Comparison of ENCODE assay signal across 3 cellular contexts in the genomic region with DNA sequence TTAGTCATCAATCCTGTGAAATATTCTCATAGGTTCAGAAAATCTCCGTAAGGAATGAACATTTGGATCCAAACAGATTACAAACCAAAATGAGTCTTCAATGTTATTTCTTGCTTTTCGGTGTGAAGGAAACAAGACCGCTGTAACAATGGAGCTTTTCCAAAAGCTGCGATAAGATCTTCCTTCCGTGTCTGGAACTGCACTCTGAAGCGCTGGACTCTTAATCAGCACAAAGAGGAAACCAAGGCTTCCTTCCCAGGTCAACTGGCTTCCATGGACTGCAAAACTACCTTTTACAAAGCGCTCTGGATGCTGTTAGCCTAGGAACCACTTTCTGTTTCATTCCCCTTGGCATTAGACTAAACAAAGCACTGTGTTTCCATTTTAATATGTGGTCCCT.
TF ChIP-seq lines count a peak whose summit lies in the region.

No MANE protein-coding gene starts in this region.

TF ChIP-seq in liver, 16 proteins besides CTCF, POLR2A, EP300 and RAD21:
- TF ChIP-seq, protein P1, sequence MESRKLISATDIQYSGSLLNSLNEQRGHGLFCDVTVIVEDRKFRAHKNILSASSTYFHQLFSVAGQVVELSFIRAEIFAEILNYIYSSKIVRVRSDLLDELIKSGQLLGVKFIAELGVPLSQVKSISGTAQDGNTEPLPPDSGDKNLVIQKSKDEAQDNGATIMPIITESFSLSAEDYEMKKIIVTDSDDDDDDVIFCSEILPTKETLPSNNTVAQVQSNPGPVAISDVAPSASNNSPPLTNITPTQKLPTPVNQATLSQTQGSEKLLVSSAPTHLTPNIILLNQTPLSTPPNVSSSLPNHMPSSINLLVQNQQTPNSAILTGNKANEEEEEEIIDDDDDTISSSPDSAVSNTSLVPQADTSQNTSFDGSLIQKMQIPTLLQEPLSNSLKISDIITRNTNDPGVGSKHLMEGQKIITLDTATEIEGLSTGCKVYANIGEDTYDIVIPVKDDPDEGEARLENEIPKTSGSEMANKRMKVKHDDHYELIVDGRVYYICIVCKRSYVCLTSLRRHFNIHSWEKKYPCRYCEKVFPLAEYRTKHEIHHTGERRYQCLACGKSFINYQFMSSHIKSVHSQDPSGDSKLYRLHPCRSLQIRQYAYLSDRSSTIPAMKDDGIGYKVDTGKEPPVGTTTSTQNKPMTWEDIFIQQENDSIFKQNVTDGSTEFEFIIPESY (IDR thresholded peaks at IDR 0.05) = no peak
- TF ChIP-seq SP1 (IDR thresholded peaks at IDR 0.05) (no peak), NR2F2 (IDR thresholded peaks at IDR 0.05) (peak; percentile 82), RXRA (IDR thresholded peaks at IDR 0.05) (no peak), TAF1 (conservative IDR thresholded peaks at IDR 0.05) (no peak), FOXA1 (IDR thresholded peaks at IDR 0.05) (no peak), FOXA2 (IDR thresholded peaks at IDR 0.05) (no peak), HNF4A (conservative IDR thresholded peaks at IDR 0.05) (no peak), EGR1 (IDR thresholded peaks at IDR 0.05; ENCODE audit: low read depth in 2 of 2) (peak in 1 of 2 donors; percentile 17)
- TF ChIP-seq, protein P2, sequence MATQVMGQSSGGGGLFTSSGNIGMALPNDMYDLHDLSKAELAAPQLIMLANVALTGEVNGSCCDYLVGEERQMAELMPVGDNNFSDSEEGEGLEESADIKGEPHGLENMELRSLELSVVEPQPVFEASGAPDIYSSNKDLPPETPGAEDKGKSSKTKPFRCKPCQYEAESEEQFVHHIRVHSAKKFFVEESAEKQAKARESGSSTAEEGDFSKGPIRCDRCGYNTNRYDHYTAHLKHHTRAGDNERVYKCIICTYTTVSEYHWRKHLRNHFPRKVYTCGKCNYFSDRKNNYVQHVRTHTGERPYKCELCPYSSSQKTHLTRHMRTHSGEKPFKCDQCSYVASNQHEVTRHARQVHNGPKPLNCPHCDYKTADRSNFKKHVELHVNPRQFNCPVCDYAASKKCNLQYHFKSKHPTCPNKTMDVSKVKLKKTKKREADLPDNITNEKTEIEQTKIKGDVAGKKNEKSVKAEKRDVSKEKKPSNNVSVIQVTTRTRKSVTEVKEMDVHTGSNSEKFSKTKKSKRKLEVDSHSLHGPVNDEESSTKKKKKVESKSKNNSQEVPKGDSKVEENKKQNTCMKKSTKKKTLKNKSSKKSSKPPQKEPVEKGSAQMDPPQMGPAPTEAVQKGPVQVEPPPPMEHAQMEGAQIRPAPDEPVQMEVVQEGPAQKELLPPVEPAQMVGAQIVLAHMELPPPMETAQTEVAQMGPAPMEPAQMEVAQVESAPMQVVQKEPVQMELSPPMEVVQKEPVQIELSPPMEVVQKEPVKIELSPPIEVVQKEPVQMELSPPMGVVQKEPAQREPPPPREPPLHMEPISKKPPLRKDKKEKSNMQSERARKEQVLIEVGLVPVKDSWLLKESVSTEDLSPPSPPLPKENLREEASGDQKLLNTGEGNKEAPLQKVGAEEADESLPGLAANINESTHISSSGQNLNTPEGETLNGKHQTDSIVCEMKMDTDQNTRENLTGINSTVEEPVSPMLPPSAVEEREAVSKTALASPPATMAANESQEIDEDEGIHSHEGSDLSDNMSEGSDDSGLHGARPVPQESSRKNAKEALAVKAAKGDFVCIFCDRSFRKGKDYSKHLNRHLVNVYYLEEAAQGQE (IDR thresholded peaks at IDR 0.05) = no peak
- TF ChIP-seq, protein P3, sequence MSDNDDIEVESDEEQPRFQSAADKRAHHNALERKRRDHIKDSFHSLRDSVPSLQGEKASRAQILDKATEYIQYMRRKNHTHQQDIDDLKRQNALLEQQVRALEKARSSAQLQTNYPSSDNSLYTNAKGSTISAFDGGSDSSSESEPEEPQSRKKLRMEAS (IDR thresholded peaks at IDR 0.05) = peak; percentile 44

TF ChIP-seq in HepG2, 621 proteins besides CTCF, POLR2A, EP300 and RAD21 (continues in another document):
- TF ChIP-seq HMG20B (CRISPR knock-in tag; conservative IDR thresholded peaks at IDR 0.05) (no peak), ZMAT3 (CRISPR knock-in tag; conservative IDR thresholded peaks at IDR 0.05) (no peak), FOXA3 (CRISPR knock-in tag; IDR thresholded peaks at IDR 0.05) (no peak), KDM4B (CRISPR knock-in tag; IDR thresholded peaks at IDR 0.05) (no peak), ZBTB3 (CRISPR knock-in tag; IDR thresholded peaks at IDR 0.05; ENCODE audit: borderline replicate concordance, low read depth) (no peak)
- TF ChIP-seq, protein P4, sequence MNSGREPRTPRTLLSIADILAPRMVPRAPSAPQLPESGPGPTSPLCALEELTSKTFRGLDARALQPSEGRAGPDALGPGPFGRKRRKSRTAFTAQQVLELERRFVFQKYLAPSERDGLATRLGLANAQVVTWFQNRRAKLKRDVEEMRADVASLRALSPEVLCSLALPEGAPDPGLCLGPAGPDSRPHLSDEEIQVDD (CRISPR knock-in tag; IDR thresholded peaks at IDR 0.05; ENCODE audit: borderline replicate concordance) = no peak
- TF ChIP-seq, protein P5, sequence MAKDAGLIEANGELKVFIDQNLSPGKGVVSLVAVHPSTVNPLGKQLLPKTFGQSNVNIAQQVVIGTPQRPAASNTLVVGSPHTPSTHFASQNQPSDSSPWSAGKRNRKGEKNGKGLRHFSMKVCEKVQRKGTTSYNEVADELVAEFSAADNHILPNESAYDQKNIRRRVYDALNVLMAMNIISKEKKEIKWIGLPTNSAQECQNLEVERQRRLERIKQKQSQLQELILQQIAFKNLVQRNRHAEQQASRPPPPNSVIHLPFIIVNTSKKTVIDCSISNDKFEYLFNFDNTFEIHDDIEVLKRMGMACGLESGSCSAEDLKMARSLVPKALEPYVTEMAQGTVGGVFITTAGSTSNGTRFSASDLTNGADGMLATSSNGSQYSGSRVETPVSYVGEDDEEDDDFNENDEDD (CRISPR knock-in tag; IDR thresholded peaks at IDR 0.05; ENCODE audit: borderline replicate concordance) = no peak
- TF ChIP-seq, protein P6, sequence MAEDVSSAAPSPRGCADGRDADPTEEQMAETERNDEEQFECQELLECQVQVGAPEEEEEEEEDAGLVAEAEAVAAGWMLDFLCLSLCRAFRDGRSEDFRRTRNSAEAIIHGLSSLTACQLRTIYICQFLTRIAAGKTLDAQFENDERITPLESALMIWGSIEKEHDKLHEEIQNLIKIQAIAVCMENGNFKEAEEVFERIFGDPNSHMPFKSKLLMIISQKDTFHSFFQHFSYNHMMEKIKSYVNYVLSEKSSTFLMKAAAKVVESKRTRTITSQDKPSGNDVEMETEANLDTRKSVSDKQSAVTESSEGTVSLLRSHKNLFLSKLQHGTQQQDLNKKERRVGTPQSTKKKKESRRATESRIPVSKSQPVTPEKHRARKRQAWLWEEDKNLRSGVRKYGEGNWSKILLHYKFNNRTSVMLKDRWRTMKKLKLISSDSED (CRISPR knock-in tag; IDR thresholded peaks at IDR 0.05) = no peak
- TF ChIP-seq, protein P7, sequence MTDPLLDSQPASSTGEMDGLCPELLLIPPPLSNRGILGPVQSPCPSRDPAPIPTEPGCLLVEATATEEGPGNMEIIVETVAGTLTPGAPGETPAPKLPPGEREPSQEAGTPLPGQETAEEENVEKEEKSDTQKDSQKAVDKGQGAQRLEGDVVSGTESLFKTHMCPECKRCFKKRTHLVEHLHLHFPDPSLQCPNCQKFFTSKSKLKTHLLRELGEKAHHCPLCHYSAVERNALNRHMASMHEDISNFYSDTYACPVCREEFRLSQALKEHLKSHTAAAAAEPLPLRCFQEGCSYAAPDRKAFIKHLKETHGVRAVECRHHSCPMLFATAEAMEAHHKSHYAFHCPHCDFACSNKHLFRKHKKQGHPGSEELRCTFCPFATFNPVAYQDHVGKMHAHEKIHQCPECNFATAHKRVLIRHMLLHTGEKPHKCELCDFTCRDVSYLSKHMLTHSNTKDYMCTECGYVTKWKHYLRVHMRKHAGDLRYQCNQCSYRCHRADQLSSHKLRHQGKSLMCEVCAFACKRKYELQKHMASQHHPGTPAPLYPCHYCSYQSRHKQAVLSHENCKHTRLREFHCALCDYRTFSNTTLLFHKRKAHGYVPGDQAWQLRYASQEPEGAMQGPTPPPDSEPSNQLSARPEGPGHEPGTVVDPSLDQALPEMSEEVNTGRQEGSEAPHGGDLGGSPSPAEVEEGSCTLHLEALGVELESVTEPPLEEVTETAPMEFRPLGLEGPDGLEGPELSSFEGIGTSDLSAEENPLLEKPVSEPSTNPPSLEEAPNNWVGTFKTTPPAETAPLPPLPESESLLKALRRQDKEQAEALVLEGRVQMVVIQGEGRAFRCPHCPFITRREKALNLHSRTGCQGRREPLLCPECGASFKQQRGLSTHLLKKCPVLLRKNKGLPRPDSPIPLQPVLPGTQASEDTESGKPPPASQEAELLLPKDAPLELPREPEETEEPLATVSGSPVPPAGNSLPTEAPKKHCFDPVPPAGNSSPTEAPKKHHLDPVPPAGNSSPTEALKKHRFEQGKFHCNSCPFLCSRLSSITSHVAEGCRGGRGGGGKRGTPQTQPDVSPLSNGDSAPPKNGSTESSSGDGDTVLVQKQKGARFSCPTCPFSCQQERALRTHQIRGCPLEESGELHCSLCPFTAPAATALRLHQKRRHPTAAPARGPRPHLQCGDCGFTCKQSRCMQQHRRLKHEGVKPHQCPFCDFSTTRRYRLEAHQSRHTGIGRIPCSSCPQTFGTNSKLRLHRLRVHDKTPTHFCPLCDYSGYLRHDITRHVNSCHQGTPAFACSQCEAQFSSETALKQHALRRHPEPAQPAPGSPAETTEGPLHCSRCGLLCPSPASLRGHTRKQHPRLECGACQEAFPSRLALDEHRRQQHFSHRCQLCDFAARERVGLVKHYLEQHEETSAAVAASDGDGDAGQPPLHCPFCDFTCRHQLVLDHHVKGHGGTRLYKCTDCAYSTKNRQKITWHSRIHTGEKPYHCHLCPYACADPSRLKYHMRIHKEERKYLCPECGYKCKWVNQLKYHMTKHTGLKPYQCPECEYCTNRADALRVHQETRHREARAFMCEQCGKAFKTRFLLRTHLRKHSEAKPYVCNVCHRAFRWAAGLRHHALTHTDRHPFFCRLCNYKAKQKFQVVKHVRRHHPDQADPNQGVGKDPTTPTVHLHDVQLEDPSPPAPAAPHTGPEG (CRISPR knock-in tag; IDR thresholded peaks at IDR 0.05) = no peak

TF ChIP-seq in endothelial cell of umbilical vein, 7 proteins besides CTCF, POLR2A, EP300 and RAD21:
- TF ChIP-seq JUN (IDR thresholded peaks at IDR 0.05; ENCODE audit: borderline replicate concordance, insufficient read depth, insufficient read length, low read depth) (peak; percentile 75), EZH2 (IDR thresholded peaks at IDR 0.05; ENCODE audit: borderline replicate concordance, low read depth, low read length, severe bottlenecking) (no peak), POLR2AphosphoS5 (IDR thresholded peaks at IDR 0.05; ENCODE audit: insufficient read depth, low read depth, low read length) (peak; percentile 97), FOS (IDR thresholded peaks at IDR 0.05; ENCODE audit: borderline replicate concordance, insufficient read depth, low read length) (peak; percentile 83), GATA2 (IDR thresholded peaks at IDR 0.05; ENCODE audit: insufficient read depth, insufficient read length, low read depth, low read length) (peak; percentile 100)
- TF ChIP-seq, protein P3 (IDR thresholded peaks at IDR 0.05; ENCODE audit: insufficient read depth, insufficient read length) = no peak
TF ChIP-seq in endothelial cell of umbilical vein: peak in this region for 4.
